ENCODE assay signal across 14 cellular contexts in genomic region chr6:41801380-41801779, GRCh38. TPM values are rescaled to one million over a fixed set of nuclear protein-coding genes. Genes with fewer than 3 reads are reported as not detected.
DNase-seq lines count a peak whose midpoint lies in the region; ATAC-seq and TF ChIP-seq lines count a peak whose summit lies in the region.
"Had no signal": no experiment of that assay in that cellular context is flagged by ENCODE, and none has a peak within 500 bp of the region (broad histone marks: within the 10 kb centered on the region; RNA-seq: fewer than 3 reads in every experiment).

No MANE protein-coding gene starts in this region.

- H3K4me1 Mint-ChIP-seq in MCF 10A (ENCODE audit: insufficient read depth, unreplicated experiment) (peaks cover 5% of the 10 kb centered on the region), endothelial cell (ENCODE audit: unreplicated experiment) (no peaks in the 10 kb centered on the region)
- H3K4me1 Mint-ChIP-seq in stimulated activated naive B cell treated with anti-CD40 and anti-IgM and Interleukin-4, amounts not matched to agents 10 μg/mL and 1 μg/mL and 100 μg/mL, for 72 hours: no peaks in the 10 kb centered on the region
- peaks cover 2% of the 10 kb centered on the region for H3K4me1 Mint-ChIP-seq in activated CD4-positive, alpha-beta T cell treated with anti-CD3 and anti-CD28 coated beads, Interleukin-2, amount 10 ng/mL, durations not matched to agents 7 days and 5 days

- H3K27me3 ChIP-seq in breast epithelium: no peaks in the 10 kb centered on the region
- H3K27me3 ChIP-seq: gastrocnemius medialis, SJSA1 had no signal

- POLR2A ChIA-PET in MCF 10A (lab: Yijun Ruan, JAX): interaction anchor here (0.7 to 2.6 kb wide), 7 partner anchors 10 to 244 kb away, joined by 3 to 18 read pairs (median 6); partner anchors contain the start of genes MED20 and TOMM6
- POLR2A ChIA-PET in activated CD4-positive, alpha-beta T cell treated with anti-CD3 and anti-CD28 coated beads, Interleukin-2, amount 10 ng/mL, durations not matched to agents 7 days and 5 days (lab: Charles Lee): no interaction called here

- H3K4me3 Mint-ChIP-seq in MCF 10A (ENCODE audit: unreplicated experiment) (no peak overlapping the region), endothelial cell (ENCODE audit: unreplicated experiment) (no peak overlapping the region)
- no peak overlapping the region for H3K4me3 Mint-ChIP-seq in stimulated activated naive B cell treated with anti-CD40 and anti-IgM and Interleukin-4, amounts not matched to agents 10 μg/mL and 1 μg/mL and 100 μg/mL, for 72 hours
- no peak overlapping the region for H3K4me3 Mint-ChIP-seq in activated CD4-positive, alpha-beta T cell treated with anti-CD3 and anti-CD28 coated beads, Interleukin-2, amount 10 ng/mL, durations not matched to agents 7 days and 5 days
- H3K4me3 Mint-ChIP-seq: CD4-positive, CD25-positive, alpha-beta regulatory T cell; nephron progenitor cell had no signal

- H3K36me3 ChIP-seq in breast epithelium: no peaks in the 10 kb centered on the region

- H3K27ac Mint-ChIP-seq in MCF 10A (ENCODE audit: low read depth, unreplicated experiment) (no peak overlapping the region), endothelial cell (ENCODE audit: unreplicated experiment) (no peak overlapping the region)
- peak overlapping the region; percentile 20 for H3K27ac Mint-ChIP-seq in stimulated activated naive B cell treated with anti-CD40 and anti-IgM and Interleukin-4, amounts not matched to agents 10 μg/mL and 1 μg/mL and 100 μg/mL, for 72 hours
- H3K27ac Mint-ChIP-seq in activated CD4-positive, alpha-beta T cell treated with anti-CD3 and anti-CD28 coated beads, Interleukin-2, amount 10 ng/mL, durations not matched to agents 7 days and 5 days: no peak overlapping the region
- H3K27ac Mint-ChIP-seq: activated T-helper 2 cell treated with anti-CD3 and anti-CD28 coated beads, Interferon-gamma antibody, Interleukin-2, Interleukin-4, amounts not matched to agents 10 μg/mL and 5 μg/mL and 100 μg/mL, durations not matched to agents 14 hours and 24 hours and 36 hours; nephron progenitor cell had no signal

- peak; percentile 55 for TF ChIP-seq CTCF in MCF 10A (IDR thresholded peaks at IDR 0.05; ENCODE audit: unreplicated experiment)
- no peak for TF ChIP-seq CTCF in breast epithelium (IDR thresholded peaks at IDR 0.05)
- TF ChIP-seq CTCF in endothelial cell (IDR thresholded peaks at IDR 0.05; ENCODE audit: unreplicated experiment): peak; percentile 20

- ATAC-seq in stimulated activated naive B cell treated with anti-CD40 and anti-IgM and Interleukin-4, amounts not matched to agents 10 μg/mL and 1 μg/mL and 100 μg/mL, for 72 hours (replicated peaks): no peak
- ATAC-seq in HG02571 (IDR thresholded peaks at IDR 0.05; ENCODE audit: unreplicated experiment): no peak
- ATAC-seq: gastrocnemius medialis had no signal

- intact Hi-C loops in MCF 10A (cut with micrococcal nuclease): loop anchor here (1.0 to 5.0 kb wide), 3 partner anchors 121 to 243 kb away; partner anchors contain the start of genes BYSL and MED20
- intact Hi-C loops in breast epithelium (cut with DNase I; ENCODE audit: low total_unique reads): no loop called here

- H3K9me3 Mint-ChIP-seq in MCF 10A (ENCODE audit: unreplicated experiment) (no peaks in the 10 kb centered on the region), endothelial cell (ENCODE audit: unreplicated experiment) (no peaks in the 10 kb centered on the region)
- no peaks in the 10 kb centered on the region for H3K9me3 Mint-ChIP-seq in stimulated activated naive B cell treated with anti-CD40 and anti-IgM and Interleukin-4, amounts not matched to agents 10 μg/mL and 1 μg/mL and 100 μg/mL, for 72 hours
- no peaks in the 10 kb centered on the region for H3K9me3 Mint-ChIP-seq in activated CD4-positive, alpha-beta T cell treated with anti-CD3 and anti-CD28 coated beads, Interleukin-2, amount 10 ng/mL, durations not matched to agents 7 days and 5 days
- H3K9me3 Mint-ChIP-seq: activated T-helper 2 cell treated with anti-CD3 and anti-CD28 coated beads, Interferon-gamma antibody, Interleukin-2, Interleukin-4, amounts not matched to agents 10 μg/mL and 5 μg/mL and 100 μg/mL, durations not matched to agents 14 hours and 24 hours and 36 hours; CD4-positive, CD25-positive, alpha-beta regulatory T cell; nephron progenitor cell had no signal

- H3K36me3 Mint-ChIP-seq in MCF 10A (ENCODE audit: insufficient read depth, unreplicated experiment) (peaks cover 9% of the 10 kb centered on the region), endothelial cell (ENCODE audit: low read depth, unreplicated experiment) (peaks cover 4% of the 10 kb centered on the region)
- H3K36me3 Mint-ChIP-seq in stimulated activated naive B cell treated with anti-CD40 and anti-IgM and Interleukin-4, amounts not matched to agents 10 μg/mL and 1 μg/mL and 100 μg/mL, for 72 hours: peaks cover 5 to 18% of the 10 kb centered on the region in 2 donors
- no peaks in the 10 kb centered on the region for H3K36me3 Mint-ChIP-seq in activated CD4-positive, alpha-beta T cell treated with anti-CD3 and anti-CD28 coated beads, Interleukin-2, amount 10 ng/mL, durations not matched to agents 7 days and 5 days (ENCODE audit: low read depth)

- TF ChIP-seq POLR2A in breast epithelium (IDR thresholded peaks at IDR 0.05): no peak

- H3K9me3 ChIP-seq in breast epithelium: no peaks in the 10 kb centered on the region
- H3K9me3 ChIP-seq: gastrocnemius medialis, SJSA1 had no signal

- H3K27me3 Mint-ChIP-seq in MCF 10A (ENCODE audit: insufficient read depth, unreplicated experiment) (no peaks in the 10 kb centered on the region), endothelial cell (ENCODE audit: unreplicated experiment) (peaks cover 3% of the 10 kb centered on the region)
- H3K27me3 Mint-ChIP-seq in stimulated activated naive B cell treated with anti-CD40 and anti-IgM and Interleukin-4, amounts not matched to agents 10 μg/mL and 1 μg/mL and 100 μg/mL, for 72 hours: no peaks in the 10 kb centered on the region
- no peaks in the 10 kb centered on the region for H3K27me3 Mint-ChIP-seq in activated CD4-positive, alpha-beta T cell treated with anti-CD3 and anti-CD28 coated beads, Interleukin-2, amount 10 ng/mL, durations not matched to agents 7 days and 5 days
- H3K27me3 Mint-ChIP-seq: CD4-positive, CD25-positive, alpha-beta regulatory T cell had no signal

- no peaks in the 10 kb centered on the region for H3K4me1 ChIP-seq in breast epithelium
- H3K4me1 ChIP-seq: gastrocnemius medialis, SJSA1 had no signal

- no peak overlapping the region for H3K4me3 ChIP-seq in breast epithelium
- H3K4me3 ChIP-seq: gastrocnemius medialis, SJSA1 had no signal

- DNase-seq in MCF 10A (ENCODE audit: unreplicated experiment) (peak; percentile 44), breast epithelium (ENCODE audit: low spot score in 2 of 2) (no peak), NCI-H69 (lab: John Stamatoyannopoulos, UW) (peak; percentile 12), endothelial cell (ENCODE audit: low spot score) (no peak), NCI-H1048 (lab: John Stamatoyannopoulos, UW) (no peak)
- no peak for DNase-seq in stimulated activated naive B cell treated with anti-CD40 and anti-IgM and Interleukin-4, amounts not matched to agents 10 μg/mL and 1 μg/mL and 100 μg/mL, for 72 hours
- DNase-seq in activated CD4-positive, alpha-beta T cell treated with anti-CD3 and anti-CD28 coated beads, Interleukin-2, amount 10 ng/mL, durations not matched to agents 7 days and 5 days: no peak
- DNase-seq: CD4-positive, CD25-positive, alpha-beta regulatory T cell; gastrocnemius medialis; nephron progenitor cell had no signal

- CTCF ChIA-PET in MCF 10A (lab: Yijun Ruan, JAX): interaction anchor here (0.6 to 3.8 kb wide), 20 partner anchors 8 to 947 kb away, joined by 3 to 37 read pairs (median 5); partner anchors contain the start of genes BYSL and MED20
- CTCF ChIA-PET in activated CD4-positive, alpha-beta T cell treated with anti-CD3 and anti-CD28 coated beads, Interleukin-2, amount 10 ng/mL, durations not matched to agents 7 days and 5 days (lab: Charles Lee): interaction anchor here (1.3 to 1.7 kb wide), 3 partner anchors 14 to 243 kb away, joined by 3 to 12 read pairs (median 9); partner anchors contain the start of genes MED20 and TOMM6

- no peak overlapping the region for H3K27ac ChIP-seq in breast epithelium
- H3K27ac ChIP-seq: gastrocnemius medialis, SJSA1 had no signal

- no TSS peak for BruUV-seq in MCF 10A (replicated peaks; lab: Mats Ljungman, UMichigan)

RNA-seq across cellular contexts. Expression of gene TOMM6, which starts 13.9 kb away (rescaled TPM):
- total RNA-seq in MCF 10A (2022): 202 and 227 TPM in 2 replicates
- total RNA-seq in breast epithelium: 100 to 1,000 TPM; 108 to 127 (median 117) TPM
- 167 TPM for total RNA-seq in endothelial cell (ENCODE audit: unreplicated experiment)
- total RNA-seq in activated CD4-positive, alpha-beta T cell treated with anti-CD3 and anti-CD28 coated beads, Interleukin-2, amount 10 ng/mL, durations not matched to agents 7 days and 5 days: 100 to 1,000 TPM; 167 to 202 TPM

RNA-seq across cellular contexts. Expression of gene PRICKLE4, which starts 20.8 kb away (rescaled TPM):
- total RNA-seq in MCF 10A (2022) (0.93 and 1.5 TPM in 2 replicates), breast epithelium (1 to 10 TPM in 2 of 3 donors, under 1 TPM in 1; 0.80 to 5.3 (median 3.3) TPM), endothelial cell (ENCODE audit: unreplicated experiment) (20.7 TPM)
- not detected for total RNA-seq in activated CD4-positive, alpha-beta T cell treated with anti-CD3 and anti-CD28 coated beads, Interleukin-2, amount 10 ng/mL, durations not matched to agents 7 days and 5 days
- total RNA-seq: activated T-helper 2 cell treated with anti-CD3 and anti-CD28 coated beads, Interferon-gamma antibody, Interleukin-2, Interleukin-4, amounts not matched to agents 10 μg/mL and 5 μg/mL and 100 μg/mL, durations not matched to agents 14 hours and 24 hours and 36 hours; CD4-positive, CD25-positive, alpha-beta regulatory T cell; SJSA1 had no signal

RNA-seq across cellular contexts. Expression of gene FRS3, which starts 21.7 kb away (rescaled TPM):
- total RNA-seq in MCF 10A (2022): 3.9 and 5.3 TPM in 2 replicates
- 1 to 10 TPM; 3.5 to 4.3 (median 3.8) TPM for total RNA-seq in breast epithelium
- 8.8 TPM for total RNA-seq in endothelial cell (ENCODE audit: unreplicated experiment)
- total RNA-seq in activated CD4-positive, alpha-beta T cell treated with anti-CD3 and anti-CD28 coated beads, Interleukin-2, amount 10 ng/mL, durations not matched to agents 7 days and 5 days: 1 to 10 TPM; 4.6 TPM

RNA-seq across cellular contexts. Expression of gene PGC, which starts 54.2 kb away (rescaled TPM):
- total RNA-seq in MCF 10A (2022) (not detected in 2 replicates), breast epithelium (1 to 10 TPM in 1 of 3 donors, not detected in 2; 3.2 TPM), endothelial cell (ENCODE audit: unreplicated experiment) (not detected)
- total RNA-seq in activated CD4-positive, alpha-beta T cell treated with anti-CD3 and anti-CD28 coated beads, Interleukin-2, amount 10 ng/mL, durations not matched to agents 7 days and 5 days: not detected
- total RNA-seq: activated T-helper 2 cell treated with anti-CD3 and anti-CD28 coated beads, Interferon-gamma antibody, Interleukin-2, Interleukin-4, amounts not matched to agents 10 μg/mL and 5 μg/mL and 100 μg/mL, durations not matched to agents 14 hours and 24 hours and 36 hours; CD4-positive, CD25-positive, alpha-beta regulatory T cell; gastrocnemius medialis; HT1080; SJSA1 had no signal

Comparison
In these comparisons a context has a peak if more than half of its experiments do, and no peak if none do; other contexts are left out.
1. DNase-seq: peak in MCF 10A (single experiment) and NCI-H69 (single experiment); none in breast epithelium (0 of 2), endothelial cell (single experiment), stimulated activated naive B cell treated with anti-CD40 and anti-IgM and Interleukin-4, amounts not matched to agents 10 μg/mL and 1 μg/mL and 100 μg/mL, for 72 hours (single experiment), NCI-H1048 (single experiment) and activated CD4-positive, alpha-beta T cell treated with anti-CD3 and anti-CD28 coated beads, Interleukin-2, amount 10 ng/mL, durations not matched to agents 7 days and 5 days (single experiment).
2. CTCF ChIP-seq: peak in MCF 10A (single experiment) and endothelial cell (single experiment); none in breast epithelium (0 of 3).